ENCODE assay signal across 1 cellular context in the genomic region with DNA sequence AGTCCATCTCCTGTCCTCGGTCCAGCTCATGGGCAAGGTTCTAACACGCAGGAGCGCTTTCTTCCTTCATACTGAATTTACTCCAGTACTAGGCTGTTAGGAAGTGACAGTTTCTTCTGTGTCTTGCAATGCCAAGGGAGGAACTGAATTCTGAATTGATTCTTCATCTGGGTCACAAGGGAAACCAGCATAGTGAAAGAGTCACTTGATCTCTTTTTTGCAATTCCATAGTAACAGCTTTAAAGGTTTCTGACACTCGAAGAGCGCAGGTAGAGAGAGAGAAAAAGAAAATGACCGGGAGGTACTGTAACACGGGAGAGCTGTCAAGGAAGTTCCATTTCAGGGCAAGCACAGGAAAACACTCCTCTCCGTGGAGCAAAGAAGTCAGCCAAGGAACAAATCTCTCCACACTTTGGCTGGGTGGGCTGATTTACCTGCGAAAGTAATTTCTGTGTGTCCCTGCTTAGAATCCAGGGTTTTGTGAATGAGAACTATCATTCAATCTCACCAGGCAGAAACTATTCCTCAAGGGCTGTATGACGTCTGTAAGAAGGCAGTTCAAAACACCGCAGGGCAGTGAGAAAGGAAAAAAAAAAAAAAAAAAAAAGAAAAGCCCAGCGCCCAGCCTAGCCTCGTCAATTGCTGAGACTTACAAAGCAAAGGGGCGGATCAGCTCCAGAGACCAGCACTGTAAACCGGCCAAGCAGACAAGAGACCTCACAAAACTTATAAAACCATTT.
TF ChIP-seq lines count a peak whose summit lies in the region.

No MANE protein-coding gene starts in this region.

TF ChIP-seq in HEK293, 187 proteins besides CTCF, POLR2A, EP300 and RAD21 (continued from another document):
- TF ChIP-seq, protein P1, sequence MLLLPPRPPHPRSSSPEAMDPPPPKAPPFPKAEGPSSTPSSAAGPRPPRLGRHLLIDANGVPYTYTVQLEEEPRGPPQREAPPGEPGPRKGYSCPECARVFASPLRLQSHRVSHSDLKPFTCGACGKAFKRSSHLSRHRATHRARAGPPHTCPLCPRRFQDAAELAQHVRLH (tag by site-specific recombination; IDR thresholded peaks at IDR 0.05) = no peak
- TF ChIP-seq ZSCAN23 (tag by site-specific recombination; IDR thresholded peaks at IDR 0.05) (no peak), ZEB2 (tag by site-specific recombination; IDR thresholded peaks at IDR 0.05) (peak; percentile 39; the same call in 1 of the 2 replicates), ZNF600 (tag by site-specific recombination; IDR thresholded peaks at IDR 0.05) (peak; percentile 92), ZNF776 (tag by site-specific recombination; IDR thresholded peaks at IDR 0.05; ENCODE audit: borderline replicate concordance) (no peak), ZNF830 (tag by site-specific recombination; IDR thresholded peaks at IDR 0.05; ENCODE audit: low read depth) (no peak), ZNF768 (tag by site-specific recombination; IDR thresholded peaks at IDR 0.05) (no peak), KLF9 (tag by site-specific recombination; IDR thresholded peaks at IDR 0.05; ENCODE audit: low read depth) (no peak), ZNF112 (tag by site-specific recombination; IDR thresholded peaks at IDR 0.05) (no peak), ZNF274 (IDR thresholded peaks at IDR 0.05; ENCODE audit: low read length) (no peak), ZNF274 (tag by site-specific recombination; IDR thresholded peaks at IDR 0.05; ENCODE audit: borderline replicate concordance) (no peak), ZNF621 (tag by site-specific recombination; IDR thresholded peaks at IDR 0.05) (no peak), BCL11B (tag by site-specific recombination; IDR thresholded peaks at IDR 0.05; ENCODE audit: low read depth) (no peak)
- TF ChIP-seq, protein P2, sequence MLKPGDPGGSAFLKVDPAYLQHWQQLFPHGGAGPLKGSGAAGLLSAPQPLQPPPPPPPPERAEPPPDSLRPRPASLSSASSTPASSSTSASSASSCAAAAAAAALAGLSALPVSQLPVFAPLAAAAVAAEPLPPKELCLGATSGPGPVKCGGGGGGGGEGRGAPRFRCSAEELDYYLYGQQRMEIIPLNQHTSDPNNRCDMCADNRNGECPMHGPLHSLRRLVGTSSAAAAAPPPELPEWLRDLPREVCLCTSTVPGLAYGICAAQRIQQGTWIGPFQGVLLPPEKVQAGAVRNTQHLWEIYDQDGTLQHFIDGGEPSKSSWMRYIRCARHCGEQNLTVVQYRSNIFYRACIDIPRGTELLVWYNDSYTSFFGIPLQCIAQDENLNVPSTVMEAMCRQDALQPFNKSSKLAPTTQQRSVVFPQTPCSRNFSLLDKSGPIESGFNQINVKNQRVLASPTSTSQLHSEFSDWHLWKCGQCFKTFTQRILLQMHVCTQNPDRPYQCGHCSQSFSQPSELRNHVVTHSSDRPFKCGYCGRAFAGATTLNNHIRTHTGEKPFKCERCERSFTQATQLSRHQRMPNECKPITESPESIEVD (tag by site-specific recombination; IDR thresholded peaks at IDR 0.05) = no peak
